In the genomic region with DNA sequence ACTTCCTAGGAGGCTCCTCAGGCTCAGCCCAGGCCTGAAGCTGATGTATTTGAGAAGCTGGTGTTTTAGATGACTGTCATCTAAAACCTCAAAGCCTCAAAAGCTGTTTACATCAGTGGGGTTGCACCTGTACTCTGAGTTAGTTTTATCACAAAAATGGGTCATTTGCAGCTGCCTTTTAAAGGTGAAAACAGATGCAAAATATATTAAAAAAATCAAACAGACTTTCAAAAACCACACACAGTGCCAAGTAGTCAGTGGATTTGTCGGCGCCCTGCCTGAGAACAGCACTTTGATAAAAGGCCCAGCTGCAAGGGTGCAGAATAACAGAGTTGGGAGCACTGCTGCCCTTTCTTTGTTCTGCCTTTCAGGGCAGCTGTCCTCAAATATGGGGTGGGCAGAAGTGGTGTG, we compare ENCODE assay signal across 2 cellular contexts.
TF ChIP-seq lines count a peak whose summit lies in the region.

No MANE protein-coding gene starts in this region.

TF ChIP-seq in SK-N-SH, 30 proteins besides CTCF, POLR2A, EP300 and RAD21 (continued from another document):
- TF ChIP-seq, protein P1, sequence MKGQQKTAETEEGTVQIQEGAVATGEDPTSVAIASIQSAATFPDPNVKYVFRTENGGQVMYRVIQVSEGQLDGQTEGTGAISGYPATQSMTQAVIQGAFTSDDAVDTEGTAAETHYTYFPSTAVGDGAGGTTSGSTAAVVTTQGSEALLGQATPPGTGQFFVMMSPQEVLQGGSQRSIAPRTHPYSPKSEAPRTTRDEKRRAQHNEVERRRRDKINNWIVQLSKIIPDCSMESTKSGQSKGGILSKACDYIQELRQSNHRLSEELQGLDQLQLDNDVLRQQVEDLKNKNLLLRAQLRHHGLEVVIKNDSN (IDR thresholded peaks at IDR 0.05; ENCODE audit: borderline replicate concordance, low read depth) = no peak
TF ChIP-seq in SK-N-SH: peak in this region for 0.

TF ChIP-seq in SK-N-SH treated with all-trans-retinoic acid at 6 μM for 48 hours, 23 proteins besides CTCF, POLR2A, EP300 and RAD21 (continued from another document):
- TF ChIP-seq, protein P2, sequence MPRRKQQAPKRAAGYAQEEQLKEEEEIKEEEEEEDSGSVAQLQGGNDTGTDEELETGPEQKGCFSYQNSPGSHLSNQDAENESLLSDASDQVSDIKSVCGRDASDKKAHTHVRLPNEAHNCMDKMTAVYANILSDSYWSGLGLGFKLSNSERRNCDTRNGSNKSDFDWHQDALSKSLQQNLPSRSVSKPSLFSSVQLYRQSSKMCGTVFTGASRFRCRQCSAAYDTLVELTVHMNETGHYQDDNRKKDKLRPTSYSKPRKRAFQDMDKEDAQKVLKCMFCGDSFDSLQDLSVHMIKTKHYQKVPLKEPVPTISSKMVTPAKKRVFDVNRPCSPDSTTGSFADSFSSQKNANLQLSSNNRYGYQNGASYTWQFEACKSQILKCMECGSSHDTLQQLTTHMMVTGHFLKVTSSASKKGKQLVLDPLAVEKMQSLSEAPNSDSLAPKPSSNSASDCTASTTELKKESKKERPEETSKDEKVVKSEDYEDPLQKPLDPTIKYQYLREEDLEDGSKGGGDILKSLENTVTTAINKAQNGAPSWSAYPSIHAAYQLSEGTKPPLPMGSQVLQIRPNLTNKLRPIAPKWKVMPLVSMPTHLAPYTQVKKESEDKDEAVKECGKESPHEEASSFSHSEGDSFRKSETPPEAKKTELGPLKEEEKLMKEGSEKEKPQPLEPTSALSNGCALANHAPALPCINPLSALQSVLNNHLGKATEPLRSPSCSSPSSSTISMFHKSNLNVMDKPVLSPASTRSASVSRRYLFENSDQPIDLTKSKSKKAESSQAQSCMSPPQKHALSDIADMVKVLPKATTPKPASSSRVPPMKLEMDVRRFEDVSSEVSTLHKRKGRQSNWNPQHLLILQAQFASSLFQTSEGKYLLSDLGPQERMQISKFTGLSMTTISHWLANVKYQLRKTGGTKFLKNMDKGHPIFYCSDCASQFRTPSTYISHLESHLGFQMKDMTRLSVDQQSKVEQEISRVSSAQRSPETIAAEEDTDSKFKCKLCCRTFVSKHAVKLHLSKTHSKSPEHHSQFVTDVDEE (CRISPR knock-in tag; IDR thresholded peaks at IDR 0.05) = no peak
- TF ChIP-seq OSR1 (CRISPR knock-in tag; IDR thresholded peaks at IDR 0.05) = no peak
- no peak for TF ChIP-seq ZNF565 (CRISPR knock-in tag; conservative IDR thresholded peaks at IDR 0.05; ENCODE audit: low read depth)
- TF ChIP-seq ZFP30 (CRISPR knock-in tag; IDR thresholded peaks at IDR 0.05) = no peak
- no peak for TF ChIP-seq BACH2 (CRISPR knock-in tag; IDR thresholded peaks at IDR 0.05; ENCODE audit: borderline replicate concordance)
- TF ChIP-seq ZC3H10 (CRISPR knock-in tag; IDR thresholded peaks at IDR 0.05) = no peak
- TF ChIP-seq, protein P3, sequence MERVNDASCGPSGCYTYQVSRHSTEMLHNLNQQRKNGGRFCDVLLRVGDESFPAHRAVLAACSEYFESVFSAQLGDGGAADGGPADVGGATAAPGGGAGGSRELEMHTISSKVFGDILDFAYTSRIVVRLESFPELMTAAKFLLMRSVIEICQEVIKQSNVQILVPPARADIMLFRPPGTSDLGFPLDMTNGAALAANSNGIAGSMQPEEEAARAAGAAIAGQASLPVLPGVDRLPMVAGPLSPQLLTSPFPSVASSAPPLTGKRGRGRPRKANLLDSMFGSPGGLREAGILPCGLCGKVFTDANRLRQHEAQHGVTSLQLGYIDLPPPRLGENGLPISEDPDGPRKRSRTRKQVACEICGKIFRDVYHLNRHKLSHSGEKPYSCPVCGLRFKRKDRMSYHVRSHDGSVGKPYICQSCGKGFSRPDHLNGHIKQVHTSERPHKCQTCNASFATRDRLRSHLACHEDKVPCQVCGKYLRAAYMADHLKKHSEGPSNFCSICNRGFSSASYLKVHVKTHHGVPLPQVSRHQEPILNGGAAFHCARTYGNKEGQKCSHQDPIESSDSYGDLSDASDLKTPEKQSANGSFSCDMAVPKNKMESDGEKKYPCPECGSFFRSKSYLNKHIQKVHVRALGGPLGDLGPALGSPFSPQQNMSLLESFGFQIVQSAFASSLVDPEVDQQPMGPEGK (CRISPR knock-in tag; IDR thresholded peaks at IDR 0.05; ENCODE audit: borderline replicate concordance) = no peak
- TF ChIP-seq ZNF8 (CRISPR knock-in tag; IDR thresholded peaks at IDR 0.05) = no peak
- TF ChIP-seq RARB (CRISPR knock-in tag; IDR thresholded peaks at IDR 0.05) = no peak
- TF ChIP-seq, protein P4, sequence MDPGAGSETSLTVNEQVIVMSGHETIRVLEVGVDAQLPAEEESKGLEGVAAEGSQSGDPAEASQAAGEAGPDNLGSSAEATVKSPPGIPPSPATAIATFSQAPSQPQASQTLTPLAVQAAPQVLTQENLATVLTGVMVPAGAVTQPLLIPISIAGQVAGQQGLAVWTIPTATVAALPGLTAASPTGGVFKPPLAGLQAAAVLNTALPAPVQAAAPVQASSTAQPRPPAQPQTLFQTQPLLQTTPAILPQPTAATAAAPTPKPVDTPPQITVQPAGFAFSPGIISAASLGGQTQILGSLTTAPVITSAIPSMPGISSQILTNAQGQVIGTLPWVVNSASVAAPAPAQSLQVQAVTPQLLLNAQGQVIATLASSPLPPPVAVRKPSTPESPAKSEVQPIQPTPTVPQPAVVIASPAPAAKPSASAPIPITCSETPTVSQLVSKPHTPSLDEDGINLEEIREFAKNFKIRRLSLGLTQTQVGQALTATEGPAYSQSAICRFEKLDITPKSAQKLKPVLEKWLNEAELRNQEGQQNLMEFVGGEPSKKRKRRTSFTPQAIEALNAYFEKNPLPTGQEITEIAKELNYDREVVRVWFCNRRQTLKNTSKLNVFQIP (CRISPR knock-in tag; IDR thresholded peaks at IDR 0.05; ENCODE audit: borderline replicate concordance, low read depth) = no peak
- no peak for TF ChIP-seq ISL1 (CRISPR knock-in tag; IDR thresholded peaks at IDR 0.05)
